In genomic region chr17:17883801-17884200, GRCh38 we compare ENCODE assay signal across 1 cellular context.
TF ChIP-seq lines count a peak whose summit lies in the region.

No MANE protein-coding gene starts in this region.

TF ChIP-seq in H1, 55 proteins besides CTCF, POLR2A, EP300 and RAD21 (continued from another document):
- TF ChIP-seq CHD7 (IDR thresholded peaks at IDR 0.05; ENCODE audit: insufficient replicate concordance, low read length) (no peak), RBBP5 (IDR thresholded peaks at IDR 0.05; ENCODE audit: borderline replicate concordance, low read depth, low read length) (no peak), MAFK (IDR thresholded peaks at IDR 0.05; ENCODE audit: low read depth, low read length) (no peak), BRCA1 (IDR thresholded peaks at IDR 0.05; ENCODE audit: low read depth, low read length) (no peak), CHD2 (IDR thresholded peaks at IDR 0.05; ENCODE audit: low read length) (no peak), CBX8 (IDR thresholded peaks at IDR 0.05; ENCODE audit: borderline replicate concordance, low read depth, low read length) (no peak), JUN (IDR thresholded peaks at IDR 0.05; ENCODE audit: low read depth, low read length) (no peak), MAX (IDR thresholded peaks at IDR 0.05) (no peak), POLR2AphosphoS5 (IDR thresholded peaks at IDR 0.05; ENCODE audit: low read depth, low read length) (no peak), TAF1 (IDR thresholded peaks at IDR 0.05; ENCODE audit: low read depth, low read length) (no peak)
